8 cellular contexts compared by ENCODE assay signal in the genomic region with DNA sequence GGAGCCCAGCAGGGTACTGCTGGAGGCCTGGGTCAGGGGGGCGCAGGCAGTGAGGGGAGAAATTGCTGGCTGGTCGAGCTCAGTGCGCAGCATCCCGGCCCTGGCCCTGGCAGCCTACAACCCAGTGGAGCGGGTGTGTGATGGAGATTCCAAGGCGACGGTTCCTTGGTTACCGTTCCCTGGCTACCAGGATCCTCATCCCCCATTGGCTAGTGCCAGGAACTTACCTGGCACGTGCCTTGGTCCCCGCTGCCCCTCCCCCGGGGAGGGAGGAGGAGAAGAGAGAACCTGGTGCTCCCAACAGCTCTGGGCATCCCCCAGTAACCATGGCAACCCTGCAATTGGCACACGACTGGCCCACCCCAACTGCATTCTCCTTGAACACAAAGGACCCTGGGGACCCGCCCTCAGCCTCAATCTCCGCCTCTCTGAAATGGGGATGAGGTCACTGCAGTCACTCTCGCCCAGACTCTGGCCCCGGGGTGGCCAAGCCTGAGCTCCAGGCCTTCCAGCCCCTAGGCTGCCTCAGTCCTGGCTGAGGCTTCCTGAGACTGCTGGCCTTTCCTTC. TPM values are rescaled to one million over a fixed set of nuclear protein-coding genes. Genes with fewer than 3 reads are reported as not detected.
DNase-seq lines count a peak whose midpoint lies in the region; ATAC-seq, FAIRE-seq and TF ChIP-seq lines count a peak whose summit lies in the region.

No MANE protein-coding gene starts in this region.

- no peak overlapping the region for H3K23ac ChIP-seq in H1 (ENCODE audit: insufficient read length)

- H3K4me2 ChIP-seq in H1 (ENCODE audit: insufficient read depth in 1 of 2, low read depth in 2 of 2, low read length in 2 of 2) (peak overlapping the region in 1 of 2 experiments; percentile 78; a peak in 1 of 4 replicates), neural cell (ENCODE audit: low read length) (peak overlapping the region; percentile 85)

- no peak overlapping the region; a peak in 2 of 7 replicates for H3K9ac ChIP-seq in H1 (replicated peaks in 1 of 4; ENCODE audit: extremely low read depth in 1 of 4, low read depth in 3 of 4, low read length in 3 of 4)
- H3K9ac ChIP-seq in neural cell (ENCODE audit: low read length) = peak overlapping the region; percentile 98

- H4K20me1 ChIP-seq in H1 (replicated peaks in 1 of 2; ENCODE audit: control insufficient read depth in 1 of 2, insufficient read depth in 2 of 2, low read length in 2 of 2) (peaks cover 32 to 43% of the 10 kb centered on the region in 2 experiments), neural cell (ENCODE audit: insufficient read depth) (peaks cover 35% of the 10 kb centered on the region)

- H3K9me2 ChIP-seq in neural cell (ENCODE audit: insufficient read depth, low read length) = no peaks in the 10 kb centered on the region

- peaks cover 4% of the 10 kb centered on the region for H3F3A ChIP-seq in neural cell (ENCODE audit: insufficient read depth, low read length, poor library complexity, severe bottlenecking)

- peak; percentile 54 for DNase-seq in AG20443 (ENCODE audit: low spot score)
- DNase-seq in NCI-H2227 (lab: John Stamatoyannopoulos, UW; ENCODE audit: unreplicated experiment) = peak; percentile 89
- DNase-seq in H1 (ENCODE audit: low read depth in 1 of 2, low spot score in 2 of 2) = peak in 1 of 2 experiments; percentile 75
- DNase-seq in NCI-H2029 treated with DMSO at 0.1 percent for 48 hours (lab: John Stamatoyannopoulos, UW) = no peak
- no peak for DNase-seq in stimulated activated naive B cell treated with anti-CD40 and anti-IgM and Interleukin-4, amounts not matched to agents 10 μg/mL and 1 μg/mL and 100 μg/mL, for 72 hours
- no peak for DNase-seq in stimulated activated naive CD4-positive, alpha-beta T cell (lab: John Stamatoyannopoulos, UW)
- no peak for DNase-seq in stimulated activated CD4-positive, alpha-beta T cell treated with anti-CD3 and anti-CD28 coated beads, Interleukin-2, amount 100 ng/mL, for 24 hours

- H3K9me3 ChIP-seq in H1 (ENCODE audit: insufficient read depth in 2 of 2, low read depth in 1 of 2, low read length in 1 of 2) (peaks cover 0 to 4% of the 10 kb centered on the region in 2 experiments; a peak in 2 of 4 replicates), neural cell (ENCODE audit: low read length) (no peaks in the 10 kb centered on the region)

- no peak for TF ChIP-seq EP300 in H1 (IDR thresholded peaks at IDR 0.05; ENCODE audit: borderline replicate concordance in 1 of 2, low read depth in 2 of 2, low read length in 2 of 2)
- peak; percentile 45 for TF ChIP-seq EP300 in neural cell (conservative IDR thresholded peaks at IDR 0.05; ENCODE audit: poor library complexity, severe bottlenecking)

- H3K79me1 ChIP-seq in H1 (ENCODE audit: low read depth, low read length) = peaks cover 24% of the 10 kb centered on the region

- peak in 1 of 2 experiments; percentile 78; a peak in 2 of 3 replicates for TF ChIP-seq POLR2A in H1 (IDR thresholded peaks at IDR 0.05; ENCODE audit: control extremely low read depth in 1 of 2, low read depth in 2 of 2, low read length in 2 of 2)

- no peak overlapping the region for H3K56ac ChIP-seq in H1 (replicated peaks; ENCODE audit: insufficient read length, low read depth, low read length)

- no peak overlapping the region for H2BK120ac ChIP-seq in H1 (replicated peaks; ENCODE audit: low read depth, low read length)

- H4K91ac ChIP-seq in H1 (replicated peaks; ENCODE audit: insufficient read length, low read length) = no peak overlapping the region

- no peak overlapping the region for H2AK5ac ChIP-seq in H1 (ENCODE audit: low read depth, low read length)

- H3K79me2 ChIP-seq in H1 (ENCODE audit: control insufficient read depth in 1 of 2, insufficient read depth in 2 of 2, low read length in 2 of 2) = peaks cover 14 to 50% of the 10 kb centered on the region in 2 experiments
- H3K79me2 ChIP-seq in neural cell (replicated peaks; ENCODE audit: insufficient read depth, low read length) = peaks cover 69% of the 10 kb centered on the region

- H2BK5ac ChIP-seq in H1 (ENCODE audit: low read depth, low read length) = peak overlapping the region; percentile 81; the same call in 1 of the 2 replicates

- H4K5ac ChIP-seq in H1 (ENCODE audit: insufficient read length, low read depth, low read length) = no peak overlapping the region

- 81% methylated on average over 15 of the region's 16 CpGs; no CpG with 5 or more reads in 1 of the 2 experiments for WGBS in H1 (ENCODE audit: extremely low coverage in 1 of 2, insufficient coverage in 1 of 2, insufficient read length in 1 of 2, insufficient replicate concordance in 2 of 2, low coverage in 1 of 2, low lambda C conversion rate in 2 of 2, missing lambda C conversion rate in 1 of 2), 2 experiments

- H2BK20ac ChIP-seq in H1 (ENCODE audit: low read length) = no peak overlapping the region

- H3K9me3 Mint-ChIP-seq in stimulated activated naive B cell treated with anti-CD40 and anti-IgM and Interleukin-4, amounts not matched to agents 10 μg/mL and 1 μg/mL and 100 μg/mL, for 72 hours = no peaks in the 10 kb centered on the region

- no peak overlapping the region for H3K27ac Mint-ChIP-seq in stimulated activated naive B cell treated with anti-CD40 and anti-IgM and Interleukin-4, amounts not matched to agents 10 μg/mL and 1 μg/mL and 100 μg/mL, for 72 hours

- H3K4me3 Mint-ChIP-seq in stimulated activated naive B cell treated with anti-CD40 and anti-IgM and Interleukin-4, amounts not matched to agents 10 μg/mL and 1 μg/mL and 100 μg/mL, for 72 hours = no peak overlapping the region

- H2AFZ ChIP-seq in H1 (ENCODE audit: low read length) = no peak overlapping the region
- no peak overlapping the region for H2AFZ ChIP-seq in neural cell (ENCODE audit: low read depth, low read length)

- H3K23me2 ChIP-seq in H1 (ENCODE audit: low read depth, low read length) = peaks cover 3% of the 10 kb centered on the region

- no peak for ATAC-seq in stimulated activated naive B cell treated with anti-CD40 and anti-IgM and Interleukin-4, amounts not matched to agents 10 μg/mL and 1 μg/mL and 100 μg/mL, for 72 hours (replicated peaks)

- H3K4me1 ChIP-seq in H1 (replicated peaks in 1 of 4; ENCODE audit: control insufficient read depth in 3 of 4, insufficient read depth in 4 of 4, low read length in 3 of 4) = peaks cover 11 to 34% (median 31%) of the 10 kb centered on the region in 4 experiments

- H3K14ac ChIP-seq in H1 (ENCODE audit: insufficient read length) = no peak overlapping the region

- H3K18ac ChIP-seq in H1 (ENCODE audit: extremely low read depth, low read length) = no peak overlapping the region

- no peak overlapping the region for H2BK12ac ChIP-seq in H1 (ENCODE audit: low read depth, low read length)

- no peak overlapping the region for H3K4me3 ChIP-seq in H1 (ENCODE audit: extremely low read depth in 1 of 4, insufficient read depth in 2 of 4, low read depth in 3 of 4, low read length in 4 of 4)
- H3K4me3 ChIP-seq in neural cell (ENCODE audit: low read length) = peak overlapping the region; percentile 98

- H3K27ac ChIP-seq in H1 (ENCODE audit: low read depth, low read length) = 0 out of 2 replicates have a peak overlapping the region, but pooled peaks have one; percentile 68
- peak overlapping the region; percentile 92 for H3K27ac ChIP-seq in neural cell (ENCODE audit: low read length)

- H3K36me3 Mint-ChIP-seq in stimulated activated naive B cell treated with anti-CD40 and anti-IgM and Interleukin-4, amounts not matched to agents 10 μg/mL and 1 μg/mL and 100 μg/mL, for 72 hours = no peaks in the 10 kb centered on the region

- peaks cover 4 to 5% of the 10 kb centered on the region in 2 donors for H3K27me3 Mint-ChIP-seq in stimulated activated naive B cell treated with anti-CD40 and anti-IgM and Interleukin-4, amounts not matched to agents 10 μg/mL and 1 μg/mL and 100 μg/mL, for 72 hours

- H4K8ac ChIP-seq in H1 (ENCODE audit: extremely low read depth, insufficient read depth, low read length) = peak overlapping the region; percentile 76; the same call in 1 of the 2 replicates

- no peak for TF ChIP-seq RAD21 in H1 (IDR thresholded peaks at IDR 0.05 in 1 of 2, conservative IDR thresholded peaks at IDR 0.05 in 1 of 2; ENCODE audit: low read depth in 2 of 2, low read length in 2 of 2)
- TF ChIP-seq RAD21 in neural cell (conservative IDR thresholded peaks at IDR 0.05) = no peak

- no peak for FAIRE-seq in H1 (lab: Jason Lieb, UNC)

- no peaks in the 10 kb centered on the region for H3K27me3 ChIP-seq in H1 (replicated peaks in 1 of 4; ENCODE audit: control insufficient read depth in 3 of 4, extremely low read depth in 1 of 4, insufficient read depth in 3 of 4, low read length in 3 of 4)
- no peaks in the 10 kb centered on the region for H3K27me3 ChIP-seq in neural cell (ENCODE audit: insufficient read depth, low read depth, low read length)

- H3K4me1 Mint-ChIP-seq in stimulated activated naive B cell treated with anti-CD40 and anti-IgM and Interleukin-4, amounts not matched to agents 10 μg/mL and 1 μg/mL and 100 μg/mL, for 72 hours = peaks cover 4 to 8% of the 10 kb centered on the region in 2 donors

- no peak overlapping the region for H2BK15ac ChIP-seq in H1 (ENCODE audit: low read length)

- no peak overlapping the region for H3K4ac ChIP-seq in H1 (replicated peaks; ENCODE audit: insufficient read length, low read depth, low read length)

- no peak for TF ChIP-seq CTCF in H1 (IDR thresholded peaks at IDR 0.05; ENCODE audit: control extremely low read depth in 1 of 3, insufficient read depth in 1 of 3, low read depth in 1 of 3, low read length in 3 of 3)
- TF ChIP-seq CTCF in neural cell (IDR thresholded peaks at IDR 0.05; ENCODE audit: poor library complexity, severe bottlenecking) = no peak

- H3K36me3 ChIP-seq in H1 (ENCODE audit: control insufficient read depth in 2 of 4, insufficient read depth in 4 of 4, low read length in 3 of 4) = peaks cover 33 to 61% (median 45%) of the 10 kb centered on the region in 4 experiments
- peaks cover 14% of the 10 kb centered on the region for H3K36me3 ChIP-seq in neural cell (ENCODE audit: insufficient read depth, low read length)

- CTCF ChIA-PET in H1 (lab: Charles Lee; ENCODE audit: partially characterized antibody) = interaction anchor here (0.8 to 7.9 kb wide), 11 partner anchors 9 to 159 kb away, joined by 3 to 64 read pairs (median 3); no protein-coding TSS in a partner anchor

- POLR2A ChIA-PET in H1 (lab: Charles Lee; ENCODE audit: partially characterized antibody) = interaction anchor here (1.0 to 67.5 kb wide), 4 partner anchors 0 to 47 kb away, joined by 3 to 3349 read pairs (median 1678); partner anchors contain the start of genes DBN1, DDX41, DOK3 and GRK6

RNA-seq across cellular contexts. Expression of gene DBN1, which starts 4.3 kb away (rescaled TPM):
- 325 and 333 TPM in 2 replicates for total RNA-seq in H1 (2021; fragmentation: NEBNext Ultra II Directional; extraction: Animal tissue kit (Norgen Biotek cat#: 25700))
- polyA plus RNA-seq in H1 (2011; rRNA removed) (168 and 250 TPM in 2 replicates), neural cell (319 and 353 TPM in 2 replicates)
- polyA plus RNA-seq in H1 (2011; cell fraction: cytosol; rRNA removed) = 212 TPM
- 1,074 TPM for polyA plus RNA-seq in H1 (2011; cell fraction: nucleus; rRNA removed)
- polyA plus RNA-seq in H1 (2012, experiment 1 of 2) = 188 to 314 TPM (median 284 TPM) in 4 replicates
- polyA plus RNA-seq in H1 (2012, experiment 2 of 2) = 241 TPM
- 332 TPM for polyA plus RNA-seq in H1 (2013, experiment 1 of 2)
- 350 TPM for polyA plus RNA-seq in H1 (2013, experiment 2 of 2)
- 120 and 154 TPM in 2 replicates for polyA minus RNA-seq in H1 (2011; rRNA and poly(A)+ RNA removed)
- 133 TPM for polyA minus RNA-seq in H1 (2011; cell fraction: cytosol; rRNA and poly(A)+ RNA removed)
- 288 TPM for polyA minus RNA-seq in H1 (2011; cell fraction: nucleus; rRNA and poly(A)+ RNA removed)
- 348 and 404 TPM in 2 replicates for polyA minus RNA-seq in neural cell

RNA-seq across cellular contexts. Expression of gene PRR7, which starts 22.5 kb away (rescaled TPM):
- total RNA-seq in H1 (2021; fragmentation: NEBNext Ultra II Directional; extraction: Animal tissue kit (Norgen Biotek cat#: 25700)) = 8.0 and 8.6 TPM in 2 replicates
- polyA plus RNA-seq in H1 (2011; rRNA removed) (11.8 and 23.1 TPM in 2 replicates), neural cell (44.1 and 46.6 TPM in 2 replicates)
- polyA plus RNA-seq in H1 (2011; cell fraction: cytosol; rRNA removed) = 11.7 TPM
- polyA plus RNA-seq in H1 (2011; cell fraction: nucleus; rRNA removed) = 12.5 TPM
- 0.79 to 4.9 TPM (median 4.9 TPM) in 4 replicates for polyA plus RNA-seq in H1 (2012, experiment 1 of 2)
- polyA plus RNA-seq in H1 (2012, experiment 2 of 2) = 2.8 TPM
- polyA plus RNA-seq in H1 (2013, experiment 1 of 2) = 5.2 TPM
- polyA plus RNA-seq in H1 (2013, experiment 2 of 2) = 4.9 TPM
- 0.12 and 0.13 TPM in 2 replicates for polyA minus RNA-seq in H1 (2011; rRNA and poly(A)+ RNA removed)
- polyA minus RNA-seq in H1 (2011; cell fraction: cytosol; rRNA and poly(A)+ RNA removed) = 5.2 TPM
- polyA minus RNA-seq in H1 (2011; cell fraction: nucleus; rRNA and poly(A)+ RNA removed) = 7.5 TPM
- 25.1 and 28.8 TPM in 2 replicates for polyA minus RNA-seq in neural cell

RNA-seq across cellular contexts. Expression of gene PDLIM7, which starts 28.3 kb away (rescaled TPM):
- total RNA-seq in H1 (2021; fragmentation: NEBNext Ultra II Directional; extraction: Animal tissue kit (Norgen Biotek cat#: 25700)) = 86.7 and 94.2 TPM in 2 replicates
- polyA plus RNA-seq in H1 (2011; rRNA removed) (67.3 and 118 TPM in 2 replicates), neural cell (21.0 and 45.4 TPM in 2 replicates)
- 69.8 TPM for polyA plus RNA-seq in H1 (2011; cell fraction: cytosol; rRNA removed)
- polyA plus RNA-seq in H1 (2011; cell fraction: nucleus; rRNA removed) = 396 TPM
- 66.9 to 114 TPM (median 104 TPM) in 4 replicates for polyA plus RNA-seq in H1 (2012, experiment 1 of 2)
- polyA plus RNA-seq in H1 (2012, experiment 2 of 2) = 72.7 TPM
- 55.8 TPM for polyA plus RNA-seq in H1 (2013, experiment 1 of 2)
- polyA plus RNA-seq in H1 (2013, experiment 2 of 2) = 54.4 TPM
- polyA minus RNA-seq in H1 (2011; rRNA and poly(A)+ RNA removed) = 22.3 and 28.0 TPM in 2 replicates
- 53.7 TPM for polyA minus RNA-seq in H1 (2011; cell fraction: cytosol; rRNA and poly(A)+ RNA removed)
- polyA minus RNA-seq in H1 (2011; cell fraction: nucleus; rRNA and poly(A)+ RNA removed) = 149 TPM
- 16.6 and 20.5 TPM in 2 replicates for polyA minus RNA-seq in neural cell

RNA-seq across cellular contexts. Expression of gene DOK3, which starts 40.5 kb away (rescaled TPM):
- 6.4 and 8.6 TPM in 2 replicates for total RNA-seq in H1 (2021; fragmentation: NEBNext Ultra II Directional; extraction: Animal tissue kit (Norgen Biotek cat#: 25700))
- polyA plus RNA-seq in H1 (2011; rRNA removed) = 4.2 and 6.3 TPM in 2 replicates
- 4.7 TPM for polyA plus RNA-seq in H1 (2011; cell fraction: cytosol; rRNA removed)
- 28.3 TPM for polyA plus RNA-seq in H1 (2011; cell fraction: nucleus; rRNA removed)
- polyA plus RNA-seq in H1 (2012, experiment 1 of 2) = 5.7 to 10.5 TPM (median 6.6 TPM) in 4 replicates
- 3.0 TPM for polyA plus RNA-seq in H1 (2012, experiment 2 of 2)
- polyA plus RNA-seq in H1 (2013, experiment 1 of 2) = 5.7 TPM
- 5.5 TPM for polyA plus RNA-seq in H1 (2013, experiment 2 of 2)
- 1.3 and 3.3 TPM in 2 replicates for polyA minus RNA-seq in H1 (2011; rRNA and poly(A)+ RNA removed)
- polyA minus RNA-seq in H1 (2011; cell fraction: cytosol; rRNA and poly(A)+ RNA removed) = 0.73 TPM
- polyA minus RNA-seq in H1 (2011; cell fraction: nucleus; rRNA and poly(A)+ RNA removed) = 7.3 TPM
- polyA plus RNA-seq in neural cell = 5.1 and 5.5 TPM in 2 replicates
- polyA minus RNA-seq in neural cell = 4.6 and 4.9 TPM in 2 replicates

RNA-seq across cellular contexts. Expression of gene GRK6, which starts 42.7 kb away (rescaled TPM):
- total RNA-seq in H1 (2021; fragmentation: NEBNext Ultra II Directional; extraction: Animal tissue kit (Norgen Biotek cat#: 25700)) = 52.0 and 57.8 TPM in 2 replicates
- polyA plus RNA-seq in H1 (2011; rRNA removed) (31.8 and 50.8 TPM in 2 replicates), neural cell (22.6 and 26.5 TPM in 2 replicates)
- polyA plus RNA-seq in H1 (2011; cell fraction: cytosol; rRNA removed) = 43.3 TPM
- polyA plus RNA-seq in H1 (2011; cell fraction: nucleus; rRNA removed) = 53.8 TPM
- 32.8 to 46.4 TPM (median 42.2 TPM) in 4 replicates for polyA plus RNA-seq in H1 (2012, experiment 1 of 2)
- 38.4 TPM for polyA plus RNA-seq in H1 (2012, experiment 2 of 2)
- polyA plus RNA-seq in H1 (2013, experiment 1 of 2) = 23.7 TPM
- 24.5 TPM for polyA plus RNA-seq in H1 (2013, experiment 2 of 2)
- 21.9 and 25.8 TPM in 2 replicates for polyA minus RNA-seq in H1 (2011; rRNA and poly(A)+ RNA removed)
- 27.7 TPM for polyA minus RNA-seq in H1 (2011; cell fraction: cytosol; rRNA and poly(A)+ RNA removed)
- 39.0 TPM for polyA minus RNA-seq in H1 (2011; cell fraction: nucleus; rRNA and poly(A)+ RNA removed)
- polyA minus RNA-seq in neural cell = 38.1 and 38.5 TPM in 2 replicates

Comparison
In these comparisons a context has a peak if more than half of its experiments do, and no peak if none do; other contexts are left out.
1. DNase-seq: peak in AG20443 (single experiment) and NCI-H2227 (single experiment); none in NCI-H2029 treated with DMSO at 0.1 percent for 48 hours (single experiment), stimulated activated naive B cell treated with anti-CD40 and anti-IgM and Interleukin-4, amounts not matched to agents 10 μg/mL and 1 μg/mL and 100 μg/mL, for 72 hours (single experiment), stimulated activated naive CD4-positive, alpha-beta T cell (0 of 6) and stimulated activated CD4-positive, alpha-beta T cell treated with anti-CD3 and anti-CD28 coated beads, Interleukin-2, amount 100 ng/mL, for 24 hours (0 of 2).